In the genomic region with DNA sequence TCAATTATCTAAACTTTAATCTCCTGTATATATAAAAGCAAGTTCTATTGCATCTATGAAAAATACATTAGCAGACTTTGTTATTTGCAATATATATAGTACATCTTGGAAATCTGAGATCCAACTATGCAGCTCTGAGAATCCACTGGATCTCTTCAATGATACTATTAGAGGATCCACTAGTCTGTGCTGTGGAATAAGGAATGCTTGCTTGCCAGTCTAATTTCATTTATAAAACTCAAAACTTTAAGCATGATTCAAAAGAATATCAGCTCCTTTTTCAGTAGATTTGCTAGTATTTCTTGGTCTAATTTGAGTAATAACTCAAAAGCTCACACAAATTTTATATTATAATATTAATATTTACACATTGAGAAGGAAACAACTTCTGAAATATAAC, we compare ENCODE assay signal across 24 cellular contexts.
DNase-seq lines count a peak whose midpoint lies in the region; ATAC-seq and TF ChIP-seq lines count a peak whose summit lies in the region.
"Had no signal": no experiment of that assay in that cellular context is flagged by ENCODE, and none has a peak within 500 bp of the region (broad histone marks: within the 10 kb centered on the region; RNA-seq: fewer than 3 reads in every experiment).

No MANE protein-coding gene starts in this region.

- POLR2A ChIA-PET in AG04450 (lab: Yijun Ruan, JAX), result no interaction called here

- TF ChIP-seq CTCF in AG04450 (IDR thresholded peaks at IDR 0.05; ENCODE audit: low read depth, low read length), result 0 out of 2 replicates have a peak, but pooled peaks have one; percentile 13
- TF ChIP-seq CTCF in adrenal gland (IDR thresholded peaks at IDR 0.05), result peak in 5 of 6 experiments; percentile 14 to 40 (median 36)

- CTCF ChIA-PET in AG04450 (lab: Charles Lee), result interaction anchor here (0.6 to 2.6 kb wide), 5 partner anchors 45 to 142 kb away, joined by 3 to 21 read pairs (median 8); partner anchors contain the start of gene SPATA6

- H3K36me3 ChIP-seq in adrenal gland (replicated peaks in 1 of 2), result no peaks in the 10 kb centered on the region
- H3K36me3 ChIP-seq in effector memory CD4-positive, alpha-beta T cell (ENCODE audit: control insufficient read depth, insufficient read depth, low read length), result no peaks in the 10 kb centered on the region
- H3K36me3 ChIP-seq: ascending aorta, neural progenitor cell, prostate gland, SJSA1 had no signal

- no peak overlapping the region for H3K27ac Mint-ChIP-seq in activated naive CD4-positive, alpha-beta T cell treated with anti-CD3 and anti-CD28 coated beads, Interleukin-2, amount 50 U/mL, for 72 hours
- H3K27ac Mint-ChIP-seq: activated CD8-positive, alpha-beta T cell treated with anti-CD3 and anti-CD28 coated beads for 36 hours; activated naive CD8-positive, alpha-beta T cell; CD14-positive monocyte; neural progenitor cell had no signal

- H3K9me3 ChIP-seq in AG04450 (ENCODE audit: control insufficient read depth, insufficient read depth, low read length), result no peaks in the 10 kb centered on the region
- H3K9me3 ChIP-seq in adrenal gland (replicated peaks in 1 of 3), result no peaks in the 10 kb centered on the region
- H3K9me3 ChIP-seq in effector memory CD4-positive, alpha-beta T cell (ENCODE audit: control insufficient read depth, low read length), result no peaks in the 10 kb centered on the region
- H3K9me3 ChIP-seq: ascending aorta, prostate gland, SJSA1, testis had no signal

- H3K4me1 ChIP-seq in adrenal gland (replicated peaks in 1 of 2), result no peaks in the 10 kb centered on the region
- no peaks in the 10 kb centered on the region for H3K4me1 ChIP-seq in effector memory CD4-positive, alpha-beta T cell (ENCODE audit: control insufficient read depth, insufficient read depth, low read length, poor library complexity, severe bottlenecking)
- H3K4me1 ChIP-seq: ascending aorta, neural progenitor cell, prostate gland, SJSA1, testis had no signal

- H3K9me3 Mint-ChIP-seq in activated naive CD4-positive, alpha-beta T cell treated with anti-CD3 and anti-CD28 coated beads, Interleukin-2, amount 50 U/mL, for 72 hours, result no peaks in the 10 kb centered on the region
- H3K9me3 Mint-ChIP-seq: activated CD8-positive, alpha-beta T cell treated with anti-CD3 and anti-CD28 coated beads for 36 hours; CD14-positive monocyte; neural progenitor cell had no signal

- no peak for ATAC-seq in activated naive CD4-positive, alpha-beta T cell treated with anti-CD3 and anti-CD28 coated beads, Interleukin-2, amount 50 U/mL, for 72 hours
- ATAC-seq in GM18511 (IDR thresholded peaks at IDR 0.05; ENCODE audit: unreplicated experiment), result no peak
- no peak for ATAC-seq in GM19395 (IDR thresholded peaks at IDR 0.05; ENCODE audit: unreplicated experiment)
- ATAC-seq: activated CD8-positive, alpha-beta T cell treated with anti-CD3 and anti-CD28 coated beads for 36 hours; GM12878 had no signal

- no peak for TF ChIP-seq POLR2A in adrenal gland (IDR thresholded peaks at IDR 0.05)

- DNase-seq in AG04450 (ENCODE audit: low read depth, low spot score), result no peak
- DNase-seq in G401 (ENCODE audit: low spot score), result peak; percentile 2
- no peak for DNase-seq in adrenal gland
- DNase-seq in inferior parietal cortex (ENCODE audit: extremely low spot score), result peak; percentile 16
- DNase-seq in effector memory CD4-positive, alpha-beta T cell, result no peak
- no peak for DNase-seq in activated naive CD4-positive, alpha-beta T cell treated with anti-CD3 and anti-CD28 coated beads, Interleukin-2, amount 50 U/mL, for 72 hours (ENCODE audit: low spot score in 2 of 2)
- DNase-seq: activated CD4-positive, CD25-positive, alpha-beta regulatory T cell treated with anti-CD3 and anti-CD28 coated beads, Interleukin-2, amount 50 U/mL, for 72 hours; activated CD8-positive, alpha-beta T cell treated with anti-CD3 and anti-CD28 coated beads for 36 hours; Kasumi-1; NCI-H1694; NCI-H526; stimulated activated naive CD4-positive, alpha-beta T cell treated with Interleukin-2 at 50 U/mL for 16 hours; T-helper 1 cell; testis had no signal

- H3K27ac ChIP-seq in AG04450 (ENCODE audit: low read depth, low read length) (no peak overlapping the region), adrenal gland (no peak overlapping the region)
- H3K27ac ChIP-seq in effector memory CD4-positive, alpha-beta T cell (ENCODE audit: insufficient read depth, low read length, poor library complexity, severe bottlenecking), result no peak overlapping the region
- H3K27ac ChIP-seq: ascending aorta, HL-60, neural progenitor cell, prostate gland, SJSA1, testis had no signal

- H3K27me3 ChIP-seq in AG04450 (ENCODE audit: control insufficient read depth, insufficient read depth, low read length), result no peaks in the 10 kb centered on the region
- H3K27me3 ChIP-seq in adrenal gland, result no peaks in the 10 kb centered on the region
- H3K27me3 ChIP-seq in effector memory CD4-positive, alpha-beta T cell (replicated peaks; ENCODE audit: control insufficient read depth, insufficient read depth, low read length, poor library complexity, severe bottlenecking), result no peaks in the 10 kb centered on the region
- H3K27me3 ChIP-seq: ascending aorta, neural progenitor cell, SJSA1, testis had no signal

- no peaks in the 10 kb centered on the region for H3K36me3 Mint-ChIP-seq in activated naive CD4-positive, alpha-beta T cell treated with anti-CD3 and anti-CD28 coated beads, Interleukin-2, amount 50 U/mL, for 72 hours
- H3K36me3 Mint-ChIP-seq: activated naive CD8-positive, alpha-beta T cell had no signal

- in situ Hi-C loops in G401 (cut with HindIII; ENCODE audit: low sequenced_read_pairs), result no loop called here

- H3K4me3 ChIP-seq in AG04450 (ENCODE audit: low read depth, low read length), result no peak overlapping the region
- no peak overlapping the region for H3K4me3 ChIP-seq in adrenal gland
- no peak overlapping the region for H3K4me3 ChIP-seq in effector memory CD4-positive, alpha-beta T cell (ENCODE audit: insufficient read depth, low read depth, low read length, poor library complexity, severe bottlenecking)
- H3K4me3 ChIP-seq: ascending aorta, GM12878, neural progenitor cell, prostate gland, SJSA1, testis had no signal

- intact Hi-C loops in adrenal gland (cut with DNase I), result loop anchor here in 1 of 2 donors (10.0 kb wide), 1 partner anchor 148 kb away; no protein-coding TSS in a partner anchor

Comparison
In these comparisons a context has a peak if more than half of its experiments do, and no peak if none do; other contexts are left out.
1. DNase-seq: peak in G401 (single experiment) and inferior parietal cortex (single experiment); none in AG04450 (single experiment), adrenal gland (0 of 7), effector memory CD4-positive, alpha-beta T cell (0 of 3) and activated naive CD4-positive, alpha-beta T cell treated with anti-CD3 and anti-CD28 coated beads, Interleukin-2, amount 50 U/mL, for 72 hours (0 of 2).